16 cellular contexts compared by ENCODE assay signal in the genomic region with DNA sequence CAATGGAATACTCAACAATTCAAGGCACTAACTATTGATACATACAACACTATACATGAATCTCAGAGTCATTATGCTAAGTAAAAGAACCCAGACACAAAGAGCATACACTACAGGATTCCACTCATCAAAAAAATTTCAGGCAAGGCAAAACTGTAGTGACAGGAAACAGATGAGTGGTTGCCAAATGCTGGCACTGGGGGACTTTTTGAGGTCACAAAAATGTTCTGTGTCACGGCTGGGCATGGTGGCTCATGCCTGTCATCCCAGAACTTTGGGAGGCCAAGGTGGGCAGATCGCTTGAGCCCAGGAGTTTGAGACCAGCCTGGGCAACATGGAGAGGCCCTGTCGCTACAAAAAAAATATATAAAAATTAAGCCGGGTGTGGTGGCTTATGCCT.
DNase-seq lines count a peak whose midpoint lies in the region; ATAC-seq, FAIRE-seq and TF ChIP-seq lines count a peak whose summit lies in the region.
"Had no signal": no experiment of that assay in that cellular context is flagged by ENCODE, and none has a peak within 500 bp of the region (broad histone marks: within the 10 kb centered on the region; RNA-seq: fewer than 3 reads in every experiment).

No MANE protein-coding gene starts in this region.

- H3K27ac ChIP-seq in heart left ventricle (peak overlapping the region in 7 of 12 donors; percentile 18 to 41 (median 31)), right atrium auricular region (peak overlapping the region in 1 of 2 donors; percentile 32), GM12878 (ENCODE audit: control insufficient read depth, insufficient read depth) (peak overlapping the region; percentile 98)

- TF ChIP-seq EP300 in GM12878 (IDR thresholded peaks at IDR 0.05; ENCODE audit: borderline replicate concordance in 1 of 2, control insufficient read depth in 1 of 2, low read depth in 2 of 2, low read length in 2 of 2) = no peak

- RAD21 ChIA-PET in GM12878 (lab: Charles Lee; ENCODE audit: unreplicated experiment) = interaction anchor here (0.9 to 9.9 kb wide), 11 partner anchors 11 to 80 kb away, joined by 3 to 231 read pairs (median 15); no protein-coding TSS in a partner anchor

- no TSS peak for BruUV-seq in GM12878 (replicated peaks; lab: Mats Ljungman, UMichigan)

- H3K27ac Mint-ChIP-seq in T-helper 1 cell treated with Interleukin-12 subunit alpha and Interleukin-12 subunit beta and Interleukin-4 antibody, amounts not matched to agents 30 μg/mL and 1 μg/mL, for 36 hours = peak overlapping the region; percentile 79
- peak overlapping the region; percentile 42 to 54 for H3K27ac Mint-ChIP-seq in stimulated activated naive CD8-positive, alpha-beta T cell treated with anti-CD3 and anti-CD28 coated beads, Interleukin-15, amount 100 ng/mL, for 72 hours
- H3K27ac Mint-ChIP-seq: CD8-positive, alpha-beta memory T cell had no signal

- no peaks in the 10 kb centered on the region for H3K9me3 ChIP-seq in heart left ventricle
- no peaks in the 10 kb centered on the region for H3K9me3 ChIP-seq in right atrium auricular region
- peaks cover 18% of the 10 kb centered on the region for H3K9me3 ChIP-seq in GM12878 (replicated peaks; ENCODE audit: control insufficient read depth, insufficient read depth, low read length)

- H3K27me3 ChIP-seq in heart left ventricle (no peaks in the 10 kb centered on the region), right atrium auricular region (no peaks in the 10 kb centered on the region), GM12878 (replicated peaks in 1 of 2; ENCODE audit: control insufficient read depth in 2 of 2, insufficient read depth in 2 of 2, low read length in 1 of 2) (no peaks in the 10 kb centered on the region)

- SMC1A ChIA-PET in GM12878 (lab: Charles Lee; ENCODE audit: uncharacterized antibody, unreplicated experiment) = interaction anchor here (0.9 to 20.2 kb wide), 6 partner anchors 8 to 585 kb away, joined by 4 to 832 read pairs (median 8); no protein-coding TSS in a partner anchor

- no peak overlapping the region for H3K4me3 Mint-ChIP-seq in T-helper 1 cell treated with Interleukin-12 subunit alpha and Interleukin-12 subunit beta and Interleukin-4 antibody, amounts not matched to agents 30 μg/mL and 1 μg/mL, for 36 hours
- H3K4me3 Mint-ChIP-seq in stimulated activated naive CD8-positive, alpha-beta T cell treated with anti-CD3 and anti-CD28 coated beads, Interleukin-15, amount 100 ng/mL, for 72 hours = peak overlapping the region in 1 of 2 donors; percentile 21
- H3K4me3 Mint-ChIP-seq: CD8-positive, alpha-beta memory T cell had no signal

- H3K4me3 ChIP-seq in heart left ventricle (no peak overlapping the region), right atrium auricular region (no peak overlapping the region), GM12878 (no peak overlapping the region)
- H3K4me3 ChIP-seq: K562 had no signal

- TF ChIP-seq CTCF in heart left ventricle (IDR thresholded peaks at IDR 0.05) = no peak
- TF ChIP-seq CTCF in right atrium auricular region (IDR thresholded peaks at IDR 0.05) = no peak
- no peak for TF ChIP-seq CTCF in GM12878 (IDR thresholded peaks at IDR 0.05 in 2 of 3, conservative IDR thresholded peaks at IDR 0.05 in 1 of 3; ENCODE audit: control insufficient read depth in 2 of 3, extremely low read depth in 1 of 3, insufficient read depth in 1 of 3, low read depth in 3 of 3, low read length in 3 of 3)

- no peaks in the 10 kb centered on the region for H4K20me1 ChIP-seq in GM12878 (ENCODE audit: control insufficient read depth, insufficient read depth)

- POLR2A ChIA-PET in GM12878 (lab: Charles Lee) = interaction anchor here (1.5 to 12.2 kb wide), 4 partner anchors 12 to 51 kb away, joined by 4 to 343 read pairs (median 48); no protein-coding TSS in a partner anchor

- H3K4me1 Mint-ChIP-seq in T-helper 1 cell treated with Interleukin-12 subunit alpha and Interleukin-12 subunit beta and Interleukin-4 antibody, amounts not matched to agents 30 μg/mL and 1 μg/mL, for 36 hours (ENCODE audit: low read depth) = peaks cover 26% of the 10 kb centered on the region
- H3K4me1 Mint-ChIP-seq in stimulated activated naive CD8-positive, alpha-beta T cell treated with anti-CD3 and anti-CD28 coated beads, Interleukin-15, amount 100 ng/mL, for 72 hours = peaks cover 11% of the 10 kb centered on the region
- H3K4me1 Mint-ChIP-seq: CD8-positive, alpha-beta memory T cell had no signal

- ATAC-seq in heart left ventricle (peak in 3 of 4 donors; percentile 44 to 67 (median 49)), GM12878 (peak; percentile 39), GM21381 (IDR thresholded peaks at IDR 0.05; ENCODE audit: unreplicated experiment) (no peak)
- ATAC-seq in stimulated activated naive CD8-positive, alpha-beta T cell treated with anti-CD3 and anti-CD28 coated beads, Interleukin-15, amount 100 ng/mL, for 72 hours = peak; percentile 62
- ATAC-seq: K562 had no signal

- H3K27me3 Mint-ChIP-seq in T-helper 1 cell treated with Interleukin-12 subunit alpha and Interleukin-12 subunit beta and Interleukin-4 antibody, amounts not matched to agents 30 μg/mL and 1 μg/mL, for 36 hours (ENCODE audit: low read depth) = no peaks in the 10 kb centered on the region
- peaks cover 47% of the 10 kb centered on the region for H3K27me3 Mint-ChIP-seq in stimulated activated naive CD8-positive, alpha-beta T cell treated with anti-CD3 and anti-CD28 coated beads, Interleukin-15, amount 100 ng/mL, for 72 hours

- H3K9ac ChIP-seq in GM12878 (ENCODE audit: control insufficient read depth, insufficient read depth, low read length) = no peak overlapping the region

- H3K4me1 ChIP-seq in heart left ventricle = peaks cover 0 to 40% (median 19%) of the 10 kb centered on the region in 12 donors
- peaks cover 0 to 18% of the 10 kb centered on the region in 2 donors for H3K4me1 ChIP-seq in right atrium auricular region
- H3K4me1 ChIP-seq in GM12878 (ENCODE audit: control insufficient read depth, insufficient read depth, low read length) = peaks cover 52% of the 10 kb centered on the region

- H3K36me3 ChIP-seq in heart left ventricle (peaks cover 0 to 23% (median 17%) of the 10 kb centered on the region in 9 donors), right atrium auricular region (peaks cover 21% of the 10 kb centered on the region), GM12878 (ENCODE audit: control insufficient read depth in 2 of 2, insufficient read depth in 2 of 2, low read length in 1 of 2) (peaks cover 5% of the 10 kb centered on the region in 2 experiments; a peak in 3 of 4 replicates)

- CTCF ChIA-PET in GM12878 (lab: Yijun Ruan, JAX) = interaction anchor here (1.0 to 5.5 kb wide), 13 partner anchors 10 to 83 kb away, joined by 3 to 52 read pairs (median 6); no protein-coding TSS in a partner anchor

- H3K36me3 Mint-ChIP-seq in T-helper 1 cell treated with Interleukin-12 subunit alpha and Interleukin-12 subunit beta and Interleukin-4 antibody, amounts not matched to agents 30 μg/mL and 1 μg/mL, for 36 hours (ENCODE audit: low read depth) = peaks cover 27% of the 10 kb centered on the region
- H3K36me3 Mint-ChIP-seq: CD8-positive, alpha-beta memory T cell had no signal

- no peak for FAIRE-seq in GM12878 (lab: Jason Lieb, UNC)
- FAIRE-seq: H54, K562, RCC 7860 had no signal

- in situ Hi-C loops in GM12878 (cut with MboI) = loop anchor here (5.0 kb wide), 1 partner anchor 42 kb away; no protein-coding TSS in a partner anchor

- no peak overlapping the region for H2AFZ ChIP-seq in GM12878 (ENCODE audit: control insufficient read depth, low read depth, low read length)

- intact Hi-C loops in heart left ventricle (cut with DNase I) (no loop called here), GM12878 (cut with micrococcal nuclease; ENCODE audit: unreplicated experiment) (loop anchor here (2.0 to 5.0 kb wide), 5 partner anchors 35 to 577 kb away; no protein-coding TSS in a partner anchor)

- DNase-seq in heart left ventricle = peak in 1 of 5 donors; percentile 53
- no peak for DNase-seq in right atrium auricular region (ENCODE audit: low spot score)
- no peak for DNase-seq in GM12878 (ENCODE audit: low read depth, low spot score)
- peak in 1 of 2 donors; percentile 38 for DNase-seq in stimulated activated naive CD8-positive, alpha-beta T cell treated with anti-CD3 and anti-CD28 coated beads, Interleukin-15, amount 100 ng/mL, for 72 hours
- DNase-seq in activated CD4-positive, CD25-positive, alpha-beta regulatory T cell treated with anti-CD3 and anti-CD28 coated beads, Interleukin-2, amount 50 U/mL, for 72 hours = no peak
- DNase-seq: CD8-positive, alpha-beta memory T cell; DND-41; GDM1; NCI-H1436 treated with DMSO at 0.1 percent for 48 hours; NCI-H2081; NCI-H510A treated with DMSO at 0.1 percent for 48 hours had no signal

- peaks cover 26% of the 10 kb centered on the region for H3K9me3 Mint-ChIP-seq in T-helper 1 cell treated with Interleukin-12 subunit alpha and Interleukin-12 subunit beta and Interleukin-4 antibody, amounts not matched to agents 30 μg/mL and 1 μg/mL, for 36 hours
- H3K9me3 Mint-ChIP-seq in stimulated activated naive CD8-positive, alpha-beta T cell treated with anti-CD3 and anti-CD28 coated beads, Interleukin-15, amount 100 ng/mL, for 72 hours = peaks cover 10 to 21% of the 10 kb centered on the region in 2 donors
- H3K9me3 Mint-ChIP-seq: CD8-positive, alpha-beta memory T cell had no signal

- WGBS in heart left ventricle, 4 donors = 82 to 85% (median 84%) methylated on average over 4 of the region's 4 CpGs
- 17% methylated on average over 4 of the region's 4 CpGs for WGBS in GM12878 (ENCODE audit: insufficient coverage, insufficient replicate concordance, low lambda C conversion rate, missing lambda C conversion rate)

- TF ChIP-seq POLR2A in heart left ventricle (IDR thresholded peaks at IDR 0.05) (no peak), GM12878 (IDR thresholded peaks at IDR 0.05; ENCODE audit: low read depth, low read length) (no peak)

- H3K4me2 ChIP-seq in GM12878 (ENCODE audit: control insufficient read depth, insufficient read depth) = no peak overlapping the region

- no peak for TF ChIP-seq RAD21 in GM12878 (IDR thresholded peaks at IDR 0.05; ENCODE audit: insufficient read depth, low read depth, low read length)

- peaks cover 10% of the 10 kb centered on the region for H3K79me2 ChIP-seq in GM12878 (ENCODE audit: control insufficient read depth, insufficient read depth, low read length)

TF ChIP-seq in GM12878, 131 proteins besides CTCF, POLR2A, EP300 and RAD21 (continues in another document):
- peak; percentile 35; the same call in 1 of the 2 replicates for TF ChIP-seq PKNOX1 (IDR thresholded peaks at IDR 0.05)
- 0 out of 2 replicates have a peak, but pooled peaks have one; percentile 20 for TF ChIP-seq IKZF1 (conservative IDR thresholded peaks at IDR 0.05)
- TF ChIP-seq POLR2AphosphoS5 (IDR thresholded peaks at IDR 0.05; ENCODE audit: low read length) = peak; percentile 34; the same call in 1 of the 2 replicates
